In genomic region chr4:152244659-152245058, GRCh38 we compare ENCODE assay signal across 22 cellular contexts.
"Had no signal": no experiment of that assay in that cellular context is flagged by ENCODE, and none has a peak within 500 bp of the region (broad histone marks: within the 10 kb centered on the region; RNA-seq: fewer than 3 reads in every experiment).

No MANE protein-coding gene starts in this region.

- H3K4me3 ChIP-seq: cardiac muscle cell had no signal

- H3K9me3 Mint-ChIP-seq: activated CD4-positive, alpha-beta memory T cell treated with anti-CD3 and anti-CD28 coated beads for 36 hours; activated T-helper 2 cell treated with anti-CD3 and anti-CD28 coated beads, Interferon-gamma antibody, Interleukin-2, Interleukin-4, amounts not matched to agents 10 μg/mL and 5 μg/mL and 100 μg/mL, durations not matched to agents 14 hours and 24 hours and 36 hours; WTC11 had no signal

- ATAC-seq: PC-3, T-helper 17 cell, WTC11 had no signal

- H3K27ac ChIP-seq: brain microvascular endothelial cell, cardiac muscle cell had no signal

- H3K36me3 ChIP-seq: brain microvascular endothelial cell, cardiac muscle cell had no signal

- H3K27me3 ChIP-seq: brain microvascular endothelial cell had no signal

- DNase-seq: activated CD4-positive, alpha-beta memory T cell treated with anti-CD3 and anti-CD28 coated beads for 36 hours; activated CD4-positive, alpha-beta T cell treated with anti-CD3 and anti-CD28 coated beads, Interleukin-2, amount 10 ng/mL, durations not matched to agents 7 days and 5 days; activated CD4-positive, CD25-positive, alpha-beta regulatory T cell treated with anti-CD3 and anti-CD28 coated beads, Interleukin-2, amount 50 U/mL, for 72 hours; activated CD8-positive, alpha-beta memory T cell treated with anti-CD3 and anti-CD28 coated beads for 24 hours; activated gamma-delta T cell treated with Interleukin-2 at 50 U/mL for 16 hours; activated naive CD4-positive, alpha-beta T cell treated with anti-CD3 and anti-CD28 coated beads, Interleukin-2, amount 50 U/mL, for 16 hours; activated T-cell treated with anti-CD3 and anti-CD28 coated beads, Interleukin-2, amount 50 U/mL, for 48 hours; amygdala; brain microvascular endothelial cell; NCI-H1105 treated with DMSO at 0.1 percent for 48 hours; NCI-H1436 treated with DMSO at 0.1 percent for 48 hours; NCI-H2081; NCI-H510A treated with DMSO at 0.1 percent for 48 hours; NCI-H69; NK-92 treated with Interleukin-12 subunit alpha and Interleukin-12 subunit beta, amount 100 ng/mL, for 24 hours; PC-3; SHP77 treated with DMSO at 0.1 percent for 48 hours; T-helper 17 cell; T-helper 9 cell had no signal

- H3K36me3 Mint-ChIP-seq: activated CD4-positive, alpha-beta memory T cell treated with anti-CD3 and anti-CD28 coated beads for 36 hours; WTC11 had no signal

- H3K4me3 Mint-ChIP-seq: activated CD4-positive, alpha-beta memory T cell treated with anti-CD3 and anti-CD28 coated beads for 36 hours; activated CD4-positive, alpha-beta T cell treated with anti-CD3 and anti-CD28 coated beads, Interleukin-2, amount 10 ng/mL, durations not matched to agents 7 days and 5 days; T-helper 17 cell; WTC11 had no signal

- H3K27ac Mint-ChIP-seq: activated CD4-positive, alpha-beta memory T cell treated with anti-CD3 and anti-CD28 coated beads for 36 hours; activated CD4-positive, alpha-beta T cell treated with anti-CD3 and anti-CD28 coated beads, Interleukin-2, amount 10 ng/mL, durations not matched to agents 7 days and 5 days; activated T-helper 2 cell treated with anti-CD3 and anti-CD28 coated beads, Interferon-gamma antibody, Interleukin-2, Interleukin-4, amounts not matched to agents 10 μg/mL and 5 μg/mL and 100 μg/mL, durations not matched to agents 14 hours and 24 hours and 36 hours; T-helper 17 cell; WTC11 had no signal

- H3K27me3 Mint-ChIP-seq: activated CD4-positive, alpha-beta memory T cell treated with anti-CD3 and anti-CD28 coated beads for 36 hours; activated CD4-positive, alpha-beta T cell treated with anti-CD3 and anti-CD28 coated beads, Interleukin-2, amount 10 ng/mL, durations not matched to agents 7 days and 5 days; T-helper 17 cell had no signal
